Comparison of ENCODE assay signal across 1 cellular context in genomic region chr18:74476154-74476553, GRCh38.
TF ChIP-seq lines count a peak whose summit lies in the region.

No MANE protein-coding gene starts in this region.

TF ChIP-seq in IMR-90, 13 proteins besides CTCF, POLR2A, EP300 and RAD21:
- TF ChIP-seq SMC3 (IDR thresholded peaks at IDR 0.05; ENCODE audit: low read depth, low read length): peak; percentile 28; the same call in 1 of the 2 replicates
- no peak for TF ChIP-seq USF2 (IDR thresholded peaks at IDR 0.05; ENCODE audit: low read depth, low read length)
